ENCODE assay signal across 8 cellular contexts in genomic region chr19:6060600-6061391, GRCh38.
DNase-seq lines count a peak whose midpoint lies in the region; ATAC-seq and TF ChIP-seq lines count a peak whose summit lies in the region.

No MANE protein-coding gene starts in this region.

- no peaks in the 10 kb centered on the region for H3K36me3 ChIP-seq in DND-41 (ENCODE audit: insufficient read depth, low read length)
- H3K36me3 ChIP-seq in neutrophil: no peaks in the 10 kb centered on the region

- TF ChIP-seq CTCF in DND-41 (IDR thresholded peaks at IDR 0.05; ENCODE audit: borderline replicate concordance, extremely low read depth, low read length, poor library complexity, severe bottlenecking) (no peak), coronary artery (IDR thresholded peaks at IDR 0.05) (no peak), neutrophil (IDR thresholded peaks at IDR 0.05) (no peak)

- H3K4me1 Mint-ChIP-seq in T-helper 2 cell treated with Interferon-gamma antibody and Interleukin-4, amounts not matched to agents 5 μg/mL and 100 μg/mL, for 36 hours (ENCODE audit: low read depth): peaks cover 36% of the 10 kb centered on the region

- H3K9me3 Mint-ChIP-seq in T-helper 2 cell treated with Interferon-gamma antibody and Interleukin-4, amounts not matched to agents 5 μg/mL and 100 μg/mL, for 36 hours: no peaks in the 10 kb centered on the region

- peak overlapping the region; percentile 40; the same call in 1 of the 2 replicates for H3K27ac ChIP-seq in DND-41 (ENCODE audit: low read length)
- peak overlapping the region; percentile 88 to 98 for H3K27ac ChIP-seq in coronary artery
- peak overlapping the region; percentile 81 for H3K27ac ChIP-seq in neutrophil

- H3K27me3 Mint-ChIP-seq in T-helper 2 cell treated with Interferon-gamma antibody and Interleukin-4, amounts not matched to agents 5 μg/mL and 100 μg/mL, for 36 hours (ENCODE audit: low read depth): peaks cover 2% of the 10 kb centered on the region

- no peak overlapping the region for H3K9ac ChIP-seq in DND-41 (ENCODE audit: low read depth, low read length)

- ATAC-seq in DND-41 (ENCODE audit: insufficient read depth, low read depth) (peak; percentile 91), GM21737 (IDR thresholded peaks at IDR 0.05; ENCODE audit: unreplicated experiment) (no peak)

- H2AFZ ChIP-seq in DND-41 (ENCODE audit: low read depth, low read length): no peak overlapping the region

- DNase-seq in DND-41 (peak; percentile 70), coronary artery (ENCODE audit: low spot score) (peak; percentile 77), SIG-M5 treated with dmso at 0.1 percent for 504 hours (lab: John Stamatoyannopoulos, UW; ENCODE audit: unreplicated experiment) (no peak), SW 1271 (lab: John Stamatoyannopoulos, UW) (no peak), NCI-H1048 (lab: John Stamatoyannopoulos, UW) (no peak)
- peak; percentile 33 for DNase-seq in T-helper 2 cell treated with Interferon-gamma antibody and Interleukin-4, amounts not matched to agents 5 μg/mL and 100 μg/mL, for 36 hours (ENCODE audit: low spot score)

- H3K36me3 Mint-ChIP-seq in T-helper 2 cell treated with Interferon-gamma antibody and Interleukin-4, amounts not matched to agents 5 μg/mL and 100 μg/mL, for 36 hours (ENCODE audit: low read depth): no peaks in the 10 kb centered on the region

- H3K4me3 ChIP-seq in DND-41 (ENCODE audit: low read depth in 1 of 2, low read length in 2 of 2) (no peak overlapping the region), coronary artery (no peak overlapping the region), neutrophil (ENCODE audit: low read depth in 1 of 2, low read length in 1 of 2) (no peak overlapping the region)

- no peaks in the 10 kb centered on the region for H3K9me3 ChIP-seq in DND-41 (ENCODE audit: insufficient read depth, low read length, severe bottlenecking)
- H3K9me3 ChIP-seq in neutrophil: no peaks in the 10 kb centered on the region

- H3K27ac Mint-ChIP-seq in T-helper 2 cell treated with Interferon-gamma antibody and Interleukin-4, amounts not matched to agents 5 μg/mL and 100 μg/mL, for 36 hours: peak overlapping the region; percentile 42

- H3K4me1 ChIP-seq in DND-41 (ENCODE audit: insufficient read depth, low read length) (peaks cover 21% of the 10 kb centered on the region), neutrophil (ENCODE audit: control insufficient read depth in 1 of 2, insufficient read depth in 1 of 2, low read depth in 1 of 2, low read length in 1 of 2) (peaks cover 93 to 98% of the 10 kb centered on the region in 2 experiments)

- H3K4me2 ChIP-seq in DND-41 (ENCODE audit: insufficient read depth, low read length): peak overlapping the region; percentile 55

- peak overlapping the region; percentile 53 for H3K4me3 Mint-ChIP-seq in T-helper 2 cell treated with Interferon-gamma antibody and Interleukin-4, amounts not matched to agents 5 μg/mL and 100 μg/mL, for 36 hours

- H4K20me1 ChIP-seq in DND-41 (ENCODE audit: insufficient read depth, low read length): peaks cover 15% of the 10 kb centered on the region

- no peaks in the 10 kb centered on the region for H3K79me2 ChIP-seq in DND-41 (ENCODE audit: insufficient read depth, low read length)

- H3K27me3 ChIP-seq in DND-41 (ENCODE audit: insufficient read depth, low read length, poor library complexity): no peaks in the 10 kb centered on the region
- H3K27me3 ChIP-seq in neutrophil: no peaks in the 10 kb centered on the region

Comparison
In these comparisons a context has a peak if more than half of its experiments do, and no peak if none do; other contexts are left out.
1. DNase-seq: peak in DND-41 (single experiment), T-helper 2 cell treated with Interferon-gamma antibody and Interleukin-4, amounts not matched to agents 5 μg/mL and 100 μg/mL, for 36 hours (single experiment) and coronary artery (single experiment); none in SIG-M5 treated with dmso at 0.1 percent for 504 hours (single experiment), SW 1271 (0 of 2) and NCI-H1048 (single experiment).
2. H3K27ac ChIP-seq: peak in every context shown above with its lines; median percentile 93 in coronary artery; 81 in neutrophil; 40 in DND-41.